Comparison of ENCODE assay signal across 17 cellular contexts in genomic region chr18:37458697-37459096, GRCh38.
A peak's percentile ranks its signal among the peaks of the same experiment; 100 is the strongest.
DNase-seq lines count a peak whose midpoint lies in the region; TF ChIP-seq lines count a peak whose summit lies in the region.
"Had no signal": no experiment of that assay in that cellular context is flagged by ENCODE, and none has a peak within 500 bp of the region (broad histone marks: within the 10 kb centered on the region; RNA-seq: fewer than 3 reads in every experiment).

No MANE protein-coding gene starts in this region.

- H3K4me1 Mint-ChIP-seq in nephron = peaks cover 25% of the 10 kb centered on the region
- H3K4me1 Mint-ChIP-seq in CD8-positive, alpha-beta memory T cell = no peaks in the 10 kb centered on the region
- H3K4me1 Mint-ChIP-seq: CD14-positive monocyte; CD4-positive, alpha-beta memory T cell; CD4-positive, CD25-positive, alpha-beta regulatory T cell had no signal

- peak overlapping the region in 2 of 3 experiments; percentile 39 to 48 for H3K27ac Mint-ChIP-seq in nephron
- H3K27ac Mint-ChIP-seq in CD8-positive, alpha-beta memory T cell = no peak overlapping the region
- H3K27ac Mint-ChIP-seq: CD14-positive monocyte; CD4-positive, alpha-beta memory T cell; CD4-positive, CD25-positive, alpha-beta regulatory T cell had no signal

- H3K27me3 ChIP-seq in osteoblast (ENCODE audit: insufficient read depth, low read length) = no peaks in the 10 kb centered on the region
- H3K27me3 ChIP-seq in CD8-positive, alpha-beta memory T cell (ENCODE audit: insufficient read depth, low read length, poor library complexity, severe bottlenecking) = no peaks in the 10 kb centered on the region
- H3K27me3 ChIP-seq: BE2C, BLaER1 had no signal

- H3K79me2 ChIP-seq in osteoblast (ENCODE audit: insufficient read depth, low read length) = no peaks in the 10 kb centered on the region

- no peaks in the 10 kb centered on the region for H3K4me1 ChIP-seq in osteoblast (ENCODE audit: insufficient read depth, low read length)
- H3K4me1 ChIP-seq in CD8-positive, alpha-beta memory T cell (ENCODE audit: insufficient read depth, low read length) = no peaks in the 10 kb centered on the region
- H3K4me1 ChIP-seq: BE2C, BLaER1, Caco-2 had no signal

- no peak for TF ChIP-seq CTCF in nephron (IDR thresholded peaks at IDR 0.05; ENCODE audit: unreplicated experiment in 3 of 3)
- TF ChIP-seq CTCF in osteoblast (IDR thresholded peaks at IDR 0.05; ENCODE audit: extremely low read depth, low read depth, low read length) = no peak

- no peaks in the 10 kb centered on the region for H3K9me3 ChIP-seq in osteoblast (ENCODE audit: low read depth, low read length)
- H3K9me3 ChIP-seq in CD8-positive, alpha-beta memory T cell (ENCODE audit: low read length) = no peaks in the 10 kb centered on the region
- H3K9me3 ChIP-seq: BE2C, BLaER1, Caco-2 had no signal

- no peak overlapping the region for H2AFZ ChIP-seq in osteoblast (ENCODE audit: low read length)

- H3K36me3 Mint-ChIP-seq in nephron (ENCODE audit: low read depth) = no peaks in the 10 kb centered on the region
- no peaks in the 10 kb centered on the region for H3K36me3 Mint-ChIP-seq in CD8-positive, alpha-beta memory T cell
- H3K36me3 Mint-ChIP-seq: CD14-positive monocyte; CD4-positive, alpha-beta memory T cell; CD4-positive, CD25-positive, alpha-beta regulatory T cell had no signal

- no peak overlapping the region for H3K27ac ChIP-seq in osteoblast (ENCODE audit: low read depth, low read length)
- no peak overlapping the region for H3K27ac ChIP-seq in CD8-positive, alpha-beta memory T cell (ENCODE audit: low read depth, low read length)
- H3K27ac ChIP-seq: BLaER1 had no signal

- peaks cover 14% of the 10 kb centered on the region for H3K27me3 Mint-ChIP-seq in nephron (ENCODE audit: low read depth)
- H3K27me3 Mint-ChIP-seq in CD8-positive, alpha-beta memory T cell = peaks cover 0 to 4% of the 10 kb centered on the region in 2 donors
- H3K27me3 Mint-ChIP-seq: CD4-positive, CD25-positive, alpha-beta regulatory T cell had no signal

- POLR2A ChIA-PET in CD8-positive, alpha-beta memory T cell (lab: Charles Lee) = no interaction called here

- H3K4me3 Mint-ChIP-seq in nephron = no peak overlapping the region
- no peak overlapping the region for H3K4me3 Mint-ChIP-seq in CD8-positive, alpha-beta memory T cell
- H3K4me3 Mint-ChIP-seq: CD14-positive monocyte; CD4-positive, alpha-beta memory T cell; CD4-positive, CD25-positive, alpha-beta regulatory T cell had no signal

- H4K20me1 ChIP-seq in osteoblast (ENCODE audit: insufficient read depth, low read length) = no peaks in the 10 kb centered on the region
- H4K20me1 ChIP-seq: BLaER1 had no signal

- no peaks in the 10 kb centered on the region for H3K36me3 ChIP-seq in osteoblast (ENCODE audit: insufficient read depth, low read length)
- H3K36me3 ChIP-seq in CD8-positive, alpha-beta memory T cell (ENCODE audit: insufficient read depth, low read length) = no peaks in the 10 kb centered on the region
- H3K36me3 ChIP-seq: BE2C, BLaER1 had no signal

- H3K4me2 ChIP-seq in osteoblast (ENCODE audit: insufficient read depth, low read length) = no peak overlapping the region
- H3K4me2 ChIP-seq: BLaER1 had no signal

- no peaks in the 10 kb centered on the region for H3K9me3 Mint-ChIP-seq in nephron
- H3K9me3 Mint-ChIP-seq in CD8-positive, alpha-beta memory T cell = peaks cover 0 to 2% (median 0%) of the 10 kb centered on the region in 5 donors

- DNase-seq in osteoblast (ENCODE audit: insufficient read length, low spot score, missing footprints) (peak; percentile 31), SHP77 treated with DMSO at 0.1 percent for 48 hours (lab: John Stamatoyannopoulos, UW) (no peak)
- DNase-seq in activated CD8-positive, alpha-beta memory T cell treated with anti-CD3 and anti-CD28 coated beads for 24 hours = no peak
- no peak for DNase-seq in CD8-positive, alpha-beta memory T cell
- DNase-seq: 8988T; ACHN; BE2C; C1 segment of cervical spinal cord; Caco-2; Calu3; CD4-positive, alpha-beta memory T cell; CD4-positive, CD25-positive, alpha-beta regulatory T cell; DMS79 treated with DMSO at 0.1 percent for 48 hours; GF-D8 had no signal

- no peak overlapping the region for H3K4me3 ChIP-seq in osteoblast (ENCODE audit: insufficient read depth, low read length)
- H3K4me3 ChIP-seq in CD8-positive, alpha-beta memory T cell (ENCODE audit: low read length) = no peak overlapping the region
- H3K4me3 ChIP-seq: BLaER1 had no signal

- CTCF ChIA-PET in CD8-positive, alpha-beta memory T cell (lab: Charles Lee) = no interaction called here

Comparison
In these comparisons a context has a peak if more than half of its experiments do, and no peak if none do; other contexts are left out.
1. H3K27ac Mint-ChIP-seq: peak in nephron (2 of 3); none in CD8-positive, alpha-beta memory T cell (0 of 8).